In genomic region chr18:61989138-61989537, GRCh38 we compare ENCODE assay signal across 11 cellular contexts.
"Had no signal": no experiment of that assay in that cellular context is flagged by ENCODE, and none has a peak within 500 bp of the region (broad histone marks: within the 10 kb centered on the region; RNA-seq: fewer than 3 reads in every experiment).

No MANE protein-coding gene starts in this region.

- H3K27ac ChIP-seq: GM23248 had no signal

- ATAC-seq: GM23338, HCT116 had no signal

- H3K27ac Mint-ChIP-seq: GM23338, H9, HFFc6 had no signal

- H3K36me3 ChIP-seq: HAP-1 had no signal

- H2AFZ ChIP-seq: GM23248, GM23338 had no signal

- H3K9me3 Mint-ChIP-seq: GM23338, H9, HFFc6 had no signal

- H3K9me3 ChIP-seq: HAP-1 had no signal

- FAIRE-seq: H1, H54 had no signal

- H3K9ac ChIP-seq: GM23248 had no signal

- H3K4me3 ChIP-seq: GM23248, GM23338, HAP-1 had no signal

- DNase-seq: GM23248, GOT3, H7, H9, HCEC 1CT, HFFc6 had no signal

- H3K4me2 ChIP-seq: GM23338 had no signal

- H3K4me3 Mint-ChIP-seq: GM23338, H9, HFFc6 had no signal
